In the genomic region with DNA sequence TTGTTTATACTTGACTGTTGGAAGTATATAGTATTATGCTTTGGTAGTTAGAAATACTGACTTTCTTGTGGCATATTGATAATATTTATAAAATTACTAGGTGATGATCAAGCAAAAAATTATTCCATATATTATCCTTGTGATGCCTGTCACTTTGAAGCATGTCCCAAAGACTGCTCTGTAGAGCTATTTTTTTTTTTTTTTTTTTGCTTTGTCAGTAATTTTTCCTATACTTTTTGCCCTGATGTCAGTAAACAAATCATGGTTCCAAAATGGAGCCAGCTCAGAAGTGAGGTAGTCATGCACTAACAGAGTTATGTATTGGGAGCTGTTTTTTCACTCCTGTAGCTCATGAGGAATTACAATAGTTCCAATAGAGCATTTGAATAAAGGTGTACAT, we compare ENCODE assay signal across 32 cellular contexts.
"Had no signal": no experiment of that assay in that cellular context is flagged by ENCODE, and none has a peak within 500 bp of the region (broad histone marks: within the 10 kb centered on the region; RNA-seq: fewer than 3 reads in every experiment).

No MANE protein-coding gene starts in this region.

- H3K4me2 ChIP-seq: SK-N-SH had no signal

- H3K4me3 Mint-ChIP-seq: activated B cell treated with CpG ODN at 0.5 μM for 24 hours; activated CD4-positive, alpha-beta memory T cell treated with anti-CD3 and anti-CD28 coated beads for 36 hours; activated naive CD4-positive, alpha-beta T cell treated with anti-CD3 and anti-CD28 coated beads, Interleukin-2, amount 10 ng/mL, durations not matched to agents 7 days and 5 days; activated naive CD8-positive, alpha-beta T cell; activated naive CD8-positive, alpha-beta T cell treated with anti-CD3 and anti-CD28 coated beads, Interleukin-2, amount 50 U/mL, for 24 hours; activated T-cell treated with anti-CD3 and anti-CD28 coated beads, Interleukin-2, amount 50 U/mL, for 4 hours; activated T-helper 1 cell treated with anti-CD3 and anti-CD28 coated beads, Interleukin-12 subunit alpha, Interleukin-12 subunit beta, Interleukin-2, Interleukin-4 antibody, amounts not matched to agents 30 ng/mL and 10 ng/mL and 1 ng/mL, durations not matched to agents 14 hours and 24 hours and 36 hours; central memory CD8-positive, alpha-beta T cell; T-helper 1 cell treated with Interleukin-12 subunit alpha and Interleukin-12 subunit beta and Interleukin-4 antibody, amounts not matched to agents 30 μg/mL and 1 μg/mL, for 36 hours; T-helper 2 cell treated with Interferon-gamma antibody and Interleukin-4, amounts not matched to agents 5 μg/mL and 100 μg/mL, for 36 hours had no signal

- H3K36me3 ChIP-seq: cardiac muscle cell, Peyer's patch had no signal

- H3K27ac Mint-ChIP-seq: activated B cell treated with CpG ODN at 0.5 μM for 24 hours; activated CD4-positive, alpha-beta memory T cell treated with anti-CD3 and anti-CD28 coated beads for 36 hours; activated naive CD4-positive, alpha-beta T cell treated with anti-CD3 and anti-CD28 coated beads, Interleukin-2, amount 10 ng/mL, durations not matched to agents 7 days and 5 days; activated naive CD8-positive, alpha-beta T cell; activated naive CD8-positive, alpha-beta T cell treated with anti-CD3 and anti-CD28 coated beads, Interleukin-2, amount 50 U/mL, for 24 hours; activated T-helper 1 cell treated with anti-CD3 and anti-CD28 coated beads, Interleukin-12 subunit alpha, Interleukin-12 subunit beta, Interleukin-2, Interleukin-4 antibody, amounts not matched to agents 30 ng/mL and 10 ng/mL and 1 ng/mL, durations not matched to agents 14 hours and 24 hours and 36 hours; T-helper 1 cell treated with Interleukin-12 subunit alpha and Interleukin-12 subunit beta and Interleukin-4 antibody, amounts not matched to agents 30 μg/mL and 1 μg/mL, for 36 hours; T-helper 2 cell treated with Interferon-gamma antibody and Interleukin-4, amounts not matched to agents 5 μg/mL and 100 μg/mL, for 36 hours had no signal

- H3K27me3 Mint-ChIP-seq: activated CD4-positive, alpha-beta memory T cell treated with anti-CD3 and anti-CD28 coated beads for 36 hours had no signal

- H3K4me1 Mint-ChIP-seq: activated B cell treated with CpG ODN at 0.5 μM for 24 hours; activated naive CD4-positive, alpha-beta T cell treated with anti-CD3 and anti-CD28 coated beads, Interleukin-2, amount 10 ng/mL, durations not matched to agents 7 days and 5 days; activated naive CD8-positive, alpha-beta T cell treated with anti-CD3 and anti-CD28 coated beads, Interleukin-2, amount 50 U/mL, for 24 hours; central memory CD8-positive, alpha-beta T cell had no signal

- H3K9me3 Mint-ChIP-seq: activated B cell treated with CpG ODN at 0.5 μM for 24 hours; activated CD4-positive, alpha-beta memory T cell treated with anti-CD3 and anti-CD28 coated beads for 36 hours; activated naive CD4-positive, alpha-beta T cell treated with anti-CD3 and anti-CD28 coated beads, Interleukin-2, amount 10 ng/mL, durations not matched to agents 7 days and 5 days; activated naive CD8-positive, alpha-beta T cell treated with anti-CD3 and anti-CD28 coated beads, Interleukin-2, amount 50 U/mL, for 24 hours; activated T-cell treated with anti-CD3 and anti-CD28 coated beads, Interleukin-2, amount 50 U/mL, for 4 hours; activated T-helper 1 cell treated with anti-CD3 and anti-CD28 coated beads, Interleukin-12 subunit alpha, Interleukin-12 subunit beta, Interleukin-2, Interleukin-4 antibody, amounts not matched to agents 30 ng/mL and 10 ng/mL and 1 ng/mL, durations not matched to agents 14 hours and 24 hours and 36 hours; central memory CD8-positive, alpha-beta T cell; T-helper 1 cell treated with Interleukin-12 subunit alpha and Interleukin-12 subunit beta and Interleukin-4 antibody, amounts not matched to agents 30 μg/mL and 1 μg/mL, for 36 hours; T-helper 2 cell treated with Interferon-gamma antibody and Interleukin-4, amounts not matched to agents 5 μg/mL and 100 μg/mL, for 36 hours had no signal

- H3K27me3 ChIP-seq: cardiac muscle cell, Peyer's patch, SJSA1 had no signal

- H3K36me3 Mint-ChIP-seq: activated CD4-positive, alpha-beta memory T cell treated with anti-CD3 and anti-CD28 coated beads for 36 hours; activated naive CD4-positive, alpha-beta T cell treated with anti-CD3 and anti-CD28 coated beads, Interleukin-2, amount 10 ng/mL, durations not matched to agents 7 days and 5 days; activated naive CD8-positive, alpha-beta T cell had no signal

- ATAC-seq: activated naive CD8-positive, alpha-beta T cell treated with anti-CD3 and anti-CD28 coated beads, Interleukin-2, amount 50 U/mL, for 24 hours; activated T-cell treated with anti-CD3 and anti-CD28 coated beads, Interleukin-2, amount 50 U/mL, for 4 hours; PC-3 had no signal

- H3K4me3 ChIP-seq: cardiac muscle cell, Peyer's patch, SJSA1 had no signal

- DNase-seq: activated B cell treated with CpG ODN at 0.5 μM for 24 hours; activated CD4-positive, alpha-beta memory T cell treated with anti-CD3 and anti-CD28 coated beads for 36 hours; activated CD4-positive, alpha-beta T cell treated with anti-CD3 and anti-CD28 coated beads for 4 hours; activated CD4-positive, alpha-beta T cell treated with anti-CD3 and anti-CD28 coated beads, Interleukin-2, amount 50 U/mL, for 1 hour; activated CD4-positive, CD25-positive, alpha-beta regulatory T cell treated with anti-CD3 and anti-CD28 coated beads, Interleukin-2, amount 50 U/mL, for 72 hours; activated CD8-positive, alpha-beta memory T cell treated with anti-CD3 and anti-CD28 coated beads, Interleukin-2, amount 50 U/mL, for 4 hours; activated gamma-delta T cell treated with Interleukin-2 at 50 U/mL for 16 hours; activated naive CD4-positive, alpha-beta T cell treated with anti-CD3 and anti-CD28 coated beads, Interleukin-2, amount 10 ng/mL, durations not matched to agents 7 days and 5 days; activated naive CD8-positive, alpha-beta T cell treated with anti-CD3 and anti-CD28 coated beads, Interleukin-2, amount 50 U/mL, for 24 hours; activated T-cell treated with anti-CD3 and anti-CD28 coated beads for 4 hours; activated T-cell treated with anti-CD3 and anti-CD28 coated beads, Interleukin-2, amount 50 U/mL, for 4 hours; aorta; NCI-H1048; NCI-H1105 treated with DMSO at 0.1 percent for 48 hours; NCI-H1436 treated with DMSO at 0.1 percent for 48 hours; NCI-H1694 treated with DMSO at 0.1 percent for 48 hours; NCI-H2029; NCI-H510A; NCI-H748 treated with DMSO at 0.1 percent for 48 hours; NK-92 treated with Interleukin-12 subunit alpha and Interleukin-12 subunit beta, amount 100 ng/mL, for 24 hours; PC-3; Peyer's patch; RPMI8226; SHP77 treated with DMSO at 0.1 percent for 48 hours; SK-N-SH had no signal

- H3K27ac ChIP-seq: cardiac muscle cell, Peyer's patch, SJSA1 had no signal

- H3K9ac ChIP-seq: SK-N-SH had no signal

- H3K9me3 ChIP-seq: Peyer's patch, SJSA1, SK-N-SH had no signal

- H3K4me1 ChIP-seq: Peyer's patch had no signal
